ENCODE assay signal across 10 cellular contexts in genomic region chr1:110393691-110394564, GRCh38. TPM values are rescaled to one million over a fixed set of nuclear protein-coding genes. Genes with fewer than 3 reads are reported as not detected.
DNase-seq lines count a peak whose midpoint lies in the region; ATAC-seq and TF ChIP-seq lines count a peak whose summit lies in the region.
"Had no signal": no experiment of that assay in that cellular context is flagged by ENCODE, and none has a peak within 500 bp of the region (broad histone marks: within the 10 kb centered on the region; RNA-seq: fewer than 3 reads in every experiment).

No MANE protein-coding gene starts in this region.

- H3K9ac ChIP-seq in SK-N-MC (ENCODE audit: insufficient read length), result no peak overlapping the region

- no peaks in the 10 kb centered on the region for H3K9me3 ChIP-seq in SK-N-MC (ENCODE audit: low read depth, low read length)

- ATAC-seq in GM18861 (IDR thresholded peaks at IDR 0.05; ENCODE audit: unreplicated experiment) (no peak), GM21447 (IDR thresholded peaks at IDR 0.05; ENCODE audit: unreplicated experiment) (no peak)

- DNase-seq in GM04503 (ENCODE audit: low read depth) (peak; percentile 80), SK-N-MC (ENCODE audit: low read depth, low spot score) (no peak), fibroblast of pulmonary artery (ENCODE audit: low read depth) (peak; percentile 73), renal cortical epithelial cell (ENCODE audit: low read depth) (peak; percentile 100), NCI-H1694 treated with DMSO at 0.1 percent for 48 hours (lab: John Stamatoyannopoulos, UW) (no peak)
- no peak for DNase-seq in stimulated activated CD4-positive, alpha-beta T cell treated with anti-CD3 and anti-CD28 coated beads, Interleukin-12 subunit alpha, Interleukin-12 subunit beta, amount 100 ng/mL, for 4 hours
- DNase-seq: NCI-H2227 treated with DMSO at 0.1 percent for 48 hours had no signal

- no peak for TF ChIP-seq CTCF in fibroblast of pulmonary artery (IDR thresholded peaks at IDR 0.05; ENCODE audit: low read length, missing control alignments)

- H3K36me3 ChIP-seq in SK-N-MC (ENCODE audit: insufficient read depth, low read length), result peaks cover 5% of the 10 kb centered on the region; the same call in 1 of the 2 replicates

- H3K27ac ChIP-seq in SK-N-MC, result peak overlapping the region; percentile 76

- H3K4me3 ChIP-seq in SK-N-MC, result 0 out of 2 replicates have a peak overlapping the region, but pooled peaks have one; percentile 4
- H3K4me3 ChIP-seq in fibroblast of pulmonary artery (replicated peaks; ENCODE audit: low read depth, low read length), result no peak overlapping the region

RNA-seq across cellular contexts. Expression of gene SLC16A4, which starts 3.1 kb away (rescaled TPM):
- 127 and 173 TPM in 2 replicates for total RNA-seq in renal cortical epithelial cell

RNA-seq across cellular contexts. Expression of gene LAMTOR5, which starts 13.6 kb away (rescaled TPM):
- 49.8 and 54.2 TPM in 2 replicates for total RNA-seq in renal cortical epithelial cell

RNA-seq across cellular contexts. Expression of gene RBM15, which starts 54.8 kb away (rescaled TPM):
- 26.9 and 36.0 TPM in 2 replicates for total RNA-seq in renal cortical epithelial cell

RNA-seq across cellular contexts. Expression of gene PROK1, which starts 57.0 kb away (rescaled TPM):
- total RNA-seq in renal cortical epithelial cell, result not detected in 2 replicates
- total RNA-seq: SK-MEL-5 had no signal

Comparison
In these comparisons a context has a peak if more than half of its experiments do, and no peak if none do; other contexts are left out.
1. DNase-seq: peak in GM04503 (single experiment), fibroblast of pulmonary artery (single experiment) and renal cortical epithelial cell (single experiment); none in SK-N-MC (single experiment), NCI-H1694 treated with DMSO at 0.1 percent for 48 hours (single experiment) and stimulated activated CD4-positive, alpha-beta T cell treated with anti-CD3 and anti-CD28 coated beads, Interleukin-12 subunit alpha, Interleukin-12 subunit beta, amount 100 ng/mL, for 4 hours (single experiment).